14 cellular contexts compared by ENCODE assay signal in genomic region chr16:10013364-10013763, GRCh38.
"Had no signal": no experiment of that assay in that cellular context is flagged by ENCODE, and none has a peak within 500 bp of the region (broad histone marks: within the 10 kb centered on the region; RNA-seq: fewer than 3 reads in every experiment).

No MANE protein-coding gene starts in this region.

- ATAC-seq: activated T-cell treated with anti-CD3 and anti-CD28 coated beads, Interleukin-2, amount 50 U/mL, for 72 hours; effector memory CD8-positive, alpha-beta T cell; gastrocnemius medialis had no signal

- H3K36me3 ChIP-seq: brain microvascular endothelial cell, gastrocnemius medialis, thyroid gland had no signal

- H3K27me3 ChIP-seq: brain microvascular endothelial cell, gastrocnemius medialis, thyroid gland had no signal

- H3K27ac ChIP-seq: brain microvascular endothelial cell, gastrocnemius medialis, thyroid gland had no signal

- H3K4me1 ChIP-seq: gastrocnemius medialis had no signal

- H3K9me3 ChIP-seq: gastrocnemius medialis, thyroid gland had no signal

- H3K4me3 ChIP-seq: gastrocnemius medialis, thyroid gland had no signal

- DNase-seq: activated CD4-positive, alpha-beta T cell treated with anti-CD3 and anti-CD28 coated beads, Interleukin-2, amount 10 ng/mL, durations not matched to agents 24 days and 14 days; activated CD4-positive, CD25-positive, alpha-beta regulatory T cell; activated CD8-positive, alpha-beta memory T cell treated with anti-CD3 and anti-CD28 coated beads, Interleukin-2, amount 50 U/mL, for 48 hours; activated naive CD8-positive, alpha-beta T cell treated with anti-CD3 and anti-CD28 coated beads for 36 hours; activated T-cell treated with anti-CD3 and anti-CD28 coated beads, Interleukin-2, amount 50 U/mL, for 72 hours; brain microvascular endothelial cell; effector memory CD8-positive, alpha-beta T cell; erythroblast; gastrocnemius medialis; kidney glomerular epithelial cell; stimulated activated CD4-positive, alpha-beta T cell treated with anti-CD3 and anti-CD28 coated beads, Interleukin-12 subunit alpha, Interleukin-12 subunit beta, amount 100 ng/mL, for 4 hours; stimulated activated CD4-positive, alpha-beta T cell treated with anti-CD3 and anti-CD28 coated beads, Interleukin-2, amount 100 ng/mL, for 24 hours; SW 1271; thyroid gland had no signal
